Comparison of ENCODE assay signal across 1 cellular context in genomic region chr16:67857547-67858233, GRCh38.
A peak's percentile ranks its signal among the peaks of the same experiment; 100 is the strongest.
TF ChIP-seq lines count a peak whose summit lies in the region.

No MANE protein-coding gene starts in this region.

TF ChIP-seq in HepG2, 621 proteins besides CTCF, POLR2A, EP300 and RAD21 (continued from another document and continues in another):
- TF ChIP-seq ZNF512 (CRISPR knock-in tag; IDR thresholded peaks at IDR 0.05) (no peak), ATAD3A (CRISPR knock-in tag; IDR thresholded peaks at IDR 0.05) (no peak), ZZZ3 (CRISPR knock-in tag; IDR thresholded peaks at IDR 0.05; ENCODE audit: borderline replicate concordance) (no peak), ZNF10 (CRISPR knock-in tag; IDR thresholded peaks at IDR 0.05; ENCODE audit: borderline replicate concordance, low read depth) (no peak), TAF1 (CRISPR knock-in tag; IDR thresholded peaks at IDR 0.05) (no peak), ZIK1 (CRISPR knock-in tag; IDR thresholded peaks at IDR 0.05; ENCODE audit: borderline replicate concordance, low read depth) (no peak), ZNF563 (CRISPR knock-in tag; IDR thresholded peaks at IDR 0.05) (no peak), NCOA2 (CRISPR knock-in tag; IDR thresholded peaks at IDR 0.05) (no peak; the same call in 1 of the 2 replicates), ZNF138 (CRISPR knock-in tag; IDR thresholded peaks at IDR 0.05; ENCODE audit: low read depth) (no peak), ZNF792 (CRISPR knock-in tag; IDR thresholded peaks at IDR 0.05) (no peak), PLSCR1 (CRISPR knock-in tag; IDR thresholded peaks at IDR 0.05; ENCODE audit: borderline replicate concordance) (no peak), YY1 (IDR thresholded peaks at IDR 0.05; ENCODE audit: insufficient read depth, insufficient replicate concordance, low read depth, low read length) (no peak), CREB1 (IDR thresholded peaks at IDR 0.05) (peak; percentile 50), CREB1 (CRISPR knock-in tag; IDR thresholded peaks at IDR 0.05) (peak; percentile 77), ZNF589 (CRISPR knock-in tag; conservative IDR thresholded peaks at IDR 0.05) (no peak), ARID2 (CRISPR knock-in tag; IDR thresholded peaks at IDR 0.05; ENCODE audit: borderline replicate concordance) (no peak), ZNF501 (CRISPR knock-in tag; IDR thresholded peaks at IDR 0.05) (no peak), CREBL2 (CRISPR knock-in tag; IDR thresholded peaks at IDR 0.05; ENCODE audit: borderline replicate concordance) (no peak), SOX13 (IDR thresholded peaks at IDR 0.05) (peak; percentile 47; the same call in 1 of the 2 replicates), SOX13 (CRISPR knock-in tag; conservative IDR thresholded peaks at IDR 0.05 in 1 of 2, IDR thresholded peaks at IDR 0.05 in 1 of 2) (peak in 1 of 2 experiments; percentile 79; a peak in 2 of 4 replicates), NAIF1 (CRISPR knock-in tag; IDR thresholded peaks at IDR 0.05; ENCODE audit: borderline replicate concordance) (no peak), ZNF639 (CRISPR knock-in tag; conservative IDR thresholded peaks at IDR 0.05) (no peak), ZBTB8A (CRISPR knock-in tag; IDR thresholded peaks at IDR 0.05; ENCODE audit: borderline replicate concordance, low read depth) (no peak), NFYB (CRISPR knock-in tag; IDR thresholded peaks at IDR 0.05) (no peak), NPAS2 (CRISPR knock-in tag; IDR thresholded peaks at IDR 0.05; ENCODE audit: borderline replicate concordance) (no peak), CENPBD1 (CRISPR knock-in tag; IDR thresholded peaks at IDR 0.05; ENCODE audit: borderline replicate concordance, low read depth) (no peak), FOXJ3 (CRISPR knock-in tag; IDR thresholded peaks at IDR 0.05; ENCODE audit: borderline replicate concordance) (peak; percentile 71; the same call in 1 of the 2 replicates), POLR2AphosphoS2 (IDR thresholded peaks at IDR 0.05; ENCODE audit: low read depth, low read length) (no peak), SKIL (CRISPR knock-in tag; IDR thresholded peaks at IDR 0.05; ENCODE audit: borderline replicate concordance) (peak; percentile 52; the same call in 1 of the 2 replicates), RFXAP (CRISPR knock-in tag; IDR thresholded peaks at IDR 0.05; ENCODE audit: borderline replicate concordance) (no peak), TFAP4 (IDR thresholded peaks at IDR 0.05; ENCODE audit: borderline replicate concordance, low read depth) (peak; percentile 80), POLR2AphosphoS5 (IDR thresholded peaks at IDR 0.05; ENCODE audit: low read depth, low read length) (no peak), RARA (CRISPR knock-in tag; IDR thresholded peaks at IDR 0.05) (peak; percentile 81), STAT6 (CRISPR knock-in tag; IDR thresholded peaks at IDR 0.05; ENCODE audit: borderline replicate concordance) (no peak), ARID3A (IDR thresholded peaks at IDR 0.05; ENCODE audit: low read depth, low read length) (peak; percentile 73), ZNF432 (CRISPR knock-in tag; IDR thresholded peaks at IDR 0.05; ENCODE audit: borderline replicate concordance) (no peak), ZNF143 (CRISPR knock-in tag; IDR thresholded peaks at IDR 0.05) (peak; percentile 22; the same call in 1 of the 2 replicates), KDM5B (CRISPR knock-in tag; IDR thresholded peaks at IDR 0.05; ENCODE audit: borderline replicate concordance) (no peak), ZMAT3 (CRISPR knock-in tag; conservative IDR thresholded peaks at IDR 0.05) (no peak), CHCHD3 (CRISPR knock-in tag; IDR thresholded peaks at IDR 0.05) (no peak), PLRG1 (conservative IDR thresholded peaks at IDR 0.05) (no peak), GRHL1 (CRISPR knock-in tag; conservative IDR thresholded peaks at IDR 0.05) (no peak), ZFP41 (CRISPR knock-in tag; IDR thresholded peaks at IDR 0.05; ENCODE audit: borderline replicate concordance) (no peak), HMGXB3 (CRISPR knock-in tag; IDR thresholded peaks at IDR 0.05; ENCODE audit: borderline replicate concordance) (peak; percentile 62; the same call in 1 of the 2 replicates), THAP11 (CRISPR knock-in tag; IDR thresholded peaks at IDR 0.05) (peak; percentile 84), ZNF44 (CRISPR knock-in tag; IDR thresholded peaks at IDR 0.05) (peak; percentile 55; the same call in 1 of the 2 replicates), CBX5 (CRISPR knock-in tag; IDR thresholded peaks at IDR 0.05; ENCODE audit: borderline replicate concordance) (peak; percentile 52; the same call in 1 of the 2 replicates), ZNF572 (CRISPR knock-in tag; IDR thresholded peaks at IDR 0.05) (no peak)
